ENCODE assay signal across 16 cellular contexts in genomic region chr16:56945847-56946527, GRCh38. TPM values are rescaled to one million over a fixed set of nuclear protein-coding genes. Genes with fewer than 3 reads are reported as not detected.
DNase-seq lines count a peak whose midpoint lies in the region; ATAC-seq and TF ChIP-seq lines count a peak whose summit lies in the region.
"Had no signal": no experiment of that assay in that cellular context is flagged by ENCODE, and none has a peak within 500 bp of the region (broad histone marks: within the 10 kb centered on the region; RNA-seq: fewer than 3 reads in every experiment).

No MANE protein-coding gene starts in this region.

- no peak overlapping the region for H3K18ac ChIP-seq in trophoblast cell (ENCODE audit: low read length)

- no peaks in the 10 kb centered on the region for H3K9me3 ChIP-seq in body of pancreas
- H3K9me3 ChIP-seq in trophoblast cell (ENCODE audit: insufficient read depth, low read depth, low read length), result no peaks in the 10 kb centered on the region
- H3K9me3 ChIP-seq in tibial nerve, result no peaks in the 10 kb centered on the region
- H3K9me3 ChIP-seq: colonic mucosa, heart right ventricle had no signal

- no peak overlapping the region for H2BK5ac ChIP-seq in trophoblast cell (ENCODE audit: low read depth, low read length, poor library complexity)

- H3K4ac ChIP-seq in trophoblast cell (ENCODE audit: low read depth, low read length), result no peak overlapping the region

- H4K91ac ChIP-seq in trophoblast cell (ENCODE audit: low read depth, low read length), result no peak overlapping the region

- TF ChIP-seq CTCF in KMS-11 (conservative IDR thresholded peaks at IDR 0.05; ENCODE audit: low read depth, low read length) (no peak), body of pancreas (IDR thresholded peaks at IDR 0.05) (no peak), tibial nerve (IDR thresholded peaks at IDR 0.05) (no peak)

- peak in 1 of 3 donors; percentile 24 for TF ChIP-seq POLR2A in body of pancreas (IDR thresholded peaks at IDR 0.05)
- TF ChIP-seq POLR2A in tibial nerve (IDR thresholded peaks at IDR 0.05), result no peak

- TF ChIP-seq EP300 in tibial nerve (IDR thresholded peaks at IDR 0.05), result peak in 1 of 2 donors; percentile 17

- H2BK12ac ChIP-seq in trophoblast cell (ENCODE audit: low read length), result no peak overlapping the region

- no peak overlapping the region; the same call in 1 of the 2 replicates for H3K9ac ChIP-seq in KMS-11
- no peak overlapping the region for H3K9ac ChIP-seq in trophoblast cell (ENCODE audit: low read length)

- 23 to 27% methylated on average over 11 to 12 of the region's 12 CpGs for WGBS in body of pancreas, 2 donors
- WGBS in trophoblast cell (ENCODE audit: extremely low coverage, insufficient coverage, insufficient read length), result no CpG with 5 or more reads among the region's 12 CpGs
- 60 to 61% methylated on average over 12 of the region's 12 CpGs for WGBS in tibial nerve, 2 donors

- peak; percentile 50 for ATAC-seq in body of pancreas

- no peak overlapping the region for H3K23ac ChIP-seq in trophoblast cell (ENCODE audit: low read length)

- H4K12ac ChIP-seq in trophoblast cell (ENCODE audit: low read depth, low read length), result no peak overlapping the region

- DNase-seq in EH (ENCODE audit: low read depth) (peak; percentile 48), body of pancreas (no peak), trophoblast cell (peak; percentile 73 to 92), mesenteric fat pad (ENCODE audit: low spot score) (no peak), tibial nerve (ENCODE audit: low spot score in 2 of 2) (no peak), mucosa of gallbladder (ENCODE audit: low spot score) (no peak)
- no peak for DNase-seq in activated CD4-positive, CD25-positive, alpha-beta regulatory T cell treated with anti-CD3 and anti-CD28 coated beads, Interleukin-2, amount 50 U/mL, for 72 hours
- DNase-seq: activated B cell treated with CpG ODN at 0.5 μM for 24 hours, colonic mucosa, DMS79, heart right ventricle had no signal

- no peak overlapping the region for H4K8ac ChIP-seq in trophoblast cell (ENCODE audit: low read depth, low read length)

- no peaks in the 10 kb centered on the region for H3K79me1 ChIP-seq in trophoblast cell (ENCODE audit: low read length)

- H3K79me2 ChIP-seq in KMS-11 (ENCODE audit: insufficient read depth, low read depth) (peaks cover 12% of the 10 kb centered on the region), trophoblast cell (ENCODE audit: control insufficient read depth, insufficient read depth, low read length, poor library complexity) (no peaks in the 10 kb centered on the region)

- peak overlapping the region; percentile 43 for H3K4me2 ChIP-seq in KMS-11
- H3K4me2 ChIP-seq in trophoblast cell (ENCODE audit: low read length), result no peak overlapping the region

- H2AFZ ChIP-seq in KMS-11 (ENCODE audit: low read depth), result no peak overlapping the region
- no peak overlapping the region for H2AFZ ChIP-seq in trophoblast cell (ENCODE audit: insufficient read depth, low read length, poor library complexity)

- H3K4me3 ChIP-seq in KMS-11 (IDR thresholded peaks at IDR 0.05; ENCODE audit: insufficient read depth, low read depth, low read length) (no peak overlapping the region), body of pancreas (no peak overlapping the region), trophoblast cell (ENCODE audit: low read depth, low read length) (no peak overlapping the region), tibial nerve (no peak overlapping the region)
- H3K4me3 ChIP-seq: colonic mucosa, heart right ventricle, lung had no signal

- intact Hi-C loops in body of pancreas (cut with DNase I), result no loop called here

- no peak overlapping the region for H3K14ac ChIP-seq in trophoblast cell (ENCODE audit: low read length)

- H2BK120ac ChIP-seq in trophoblast cell (ENCODE audit: insufficient read depth, low read length, poor library complexity), result no peak overlapping the region

- H3K27ac ChIP-seq in KMS-11 (peak overlapping the region; percentile 97), body of pancreas (peak overlapping the region; percentile 45 to 82 (median 60)), trophoblast cell (ENCODE audit: low read depth, low read length) (no peak overlapping the region), tibial nerve (peak overlapping the region in 1 of 4 donors; percentile 23)
- H3K27ac ChIP-seq: colonic mucosa had no signal

- H4K20me1 ChIP-seq in KMS-11 (ENCODE audit: insufficient read depth), result no peaks in the 10 kb centered on the region

- no peaks in the 10 kb centered on the region for H3K27me3 ChIP-seq in KMS-11 (ENCODE audit: insufficient read depth, low read depth)
- H3K27me3 ChIP-seq in body of pancreas, result no peaks in the 10 kb centered on the region
- H3K27me3 ChIP-seq in trophoblast cell (ENCODE audit: insufficient read depth, low read length), result no peaks in the 10 kb centered on the region
- no peaks in the 10 kb centered on the region for H3K27me3 ChIP-seq in tibial nerve
- H3K27me3 ChIP-seq: colonic mucosa, heart right ventricle had no signal

- H3K36me3 ChIP-seq in KMS-11 (ENCODE audit: insufficient read depth) (peaks cover 3% of the 10 kb centered on the region; the same call in 1 of the 2 replicates), body of pancreas (replicated peaks in 1 of 2; ENCODE audit: insufficient read depth in 1 of 2, low read depth in 2 of 2) (peaks cover 14 to 36% of the 10 kb centered on the region in 2 donors), trophoblast cell (ENCODE audit: control insufficient read depth in 1 of 2, insufficient read depth in 2 of 2, low read length in 2 of 2) (peaks cover 28 to 30% of the 10 kb centered on the region in 2 experiments), tibial nerve (peaks cover 7 to 86% (median 35%) of the 10 kb centered on the region in 3 donors)

- peaks cover 96% of the 10 kb centered on the region for H3K4me1 ChIP-seq in KMS-11 (ENCODE audit: low read depth, poor library complexity, severe bottlenecking)
- peaks cover 60% of the 10 kb centered on the region for H3K4me1 ChIP-seq in body of pancreas
- no peaks in the 10 kb centered on the region for H3K4me1 ChIP-seq in trophoblast cell (ENCODE audit: control insufficient read depth in 1 of 2, insufficient read depth in 2 of 2, low read length in 2 of 2)
- peaks cover 0 to 45% (median 2%) of the 10 kb centered on the region in 4 donors for H3K4me1 ChIP-seq in tibial nerve
- H3K4me1 ChIP-seq: colonic mucosa had no signal

- no peak overlapping the region for H2AK5ac ChIP-seq in trophoblast cell (ENCODE audit: low read length)

RNA-seq across cellular contexts. Expression of gene HERPUD1, which starts 14.0 kb away (rescaled TPM):
- total RNA-seq in body of pancreas (100 to 1,000 TPM; 211 to 293 TPM), mesenteric fat pad (186 TPM), tibial nerve (100 to 1,000 TPM; 143 to 274 (median 161) TPM), mucosa of gallbladder (144 TPM)
- 252 and 267 TPM in 2 replicates for polyA plus RNA-seq in trophoblast cell (2013)

RNA-seq across cellular contexts. Expression of gene CETP, which starts 15.8 kb away (rescaled TPM):
- under 1 TPM in 1 of 2 donors, not detected in 1; 0.66 TPM for total RNA-seq in body of pancreas
- polyA plus RNA-seq in trophoblast cell (2013), result 0.07 and 0.12 TPM in 2 replicates
- total RNA-seq in mesenteric fat pad, result 6.4 TPM
- total RNA-seq in tibial nerve, result not detected
- total RNA-seq in mucosa of gallbladder, result 0.26 TPM
- total RNA-seq: colonic mucosa, MCF 10A, osteoblast had no signal
- polyA plus RNA-seq: aorta had no signal

RNA-seq across cellular contexts. Expression of gene NLRC5, which starts 43.4 kb away (rescaled TPM):
- 10 to 100 TPM in 1 of 2 donors, 1 to 10 TPM in 1; 8.3 to 23.4 TPM for total RNA-seq in body of pancreas
- polyA plus RNA-seq in trophoblast cell (2013), result 0.08 and 0.11 TPM in 2 replicates
- 63.9 TPM for total RNA-seq in mesenteric fat pad
- 10 to 100 TPM; 32.4 to 57.9 (median 37.1) TPM for total RNA-seq in tibial nerve
- total RNA-seq in mucosa of gallbladder, result 37.2 TPM

Comparison
In these comparisons a context has a peak if more than half of its experiments do, and no peak if none do; other contexts are left out.
1. DNase-seq: peak in EH (single experiment) and trophoblast cell (2 of 2); none in body of pancreas (0 of 4), activated CD4-positive, CD25-positive, alpha-beta regulatory T cell treated with anti-CD3 and anti-CD28 coated beads, Interleukin-2, amount 50 U/mL, for 72 hours (single experiment), mesenteric fat pad (single experiment), tibial nerve (0 of 2) and mucosa of gallbladder (single experiment).